In the genomic region with DNA sequence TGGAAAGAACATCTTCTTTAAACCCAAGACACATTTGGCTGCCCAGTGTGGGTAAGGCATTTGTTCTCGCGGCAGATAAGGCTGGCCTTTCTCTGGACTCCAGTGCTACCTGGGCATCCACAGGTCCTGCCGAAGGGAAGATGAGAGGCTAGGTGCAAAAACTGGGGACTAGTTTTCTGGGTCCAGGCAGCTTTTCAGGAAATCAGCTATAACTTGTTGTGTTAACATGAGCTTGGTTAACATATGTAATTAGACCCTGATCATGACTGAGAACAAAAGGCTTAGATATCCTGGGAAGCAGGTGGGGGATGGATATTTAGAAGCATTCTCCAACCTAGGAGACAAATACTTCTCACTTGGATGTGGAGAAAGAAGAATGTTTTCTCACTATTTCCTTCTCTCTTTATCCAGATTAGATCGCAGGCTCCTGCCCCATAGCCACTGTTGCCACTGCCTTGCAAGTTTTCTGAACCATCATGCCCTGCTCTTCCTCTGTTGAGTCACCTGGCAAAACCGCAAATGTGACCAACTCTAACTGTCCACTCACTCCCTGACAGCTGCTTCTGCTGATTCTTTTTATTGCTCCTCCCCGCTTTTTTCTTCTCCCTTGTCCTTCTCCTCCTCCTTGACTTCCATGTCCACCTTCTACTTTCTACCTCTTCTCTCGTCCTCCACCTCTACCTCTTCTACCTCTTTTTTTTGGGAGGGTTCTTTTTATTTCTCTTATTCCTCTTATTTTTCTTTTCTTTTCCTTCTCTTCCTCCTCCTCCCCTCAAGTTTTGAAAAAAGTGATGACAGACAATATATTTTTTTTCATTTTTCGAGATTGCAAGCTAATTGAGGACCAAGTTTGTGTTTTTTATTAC, we compare ENCODE assay signal across 1 cellular context.
TF ChIP-seq lines count a peak whose summit lies in the region.

No MANE protein-coding gene starts in this region.

TF ChIP-seq in K562, 482 proteins besides CTCF, POLR2A, EP300 and RAD21 (continued from another document and continues in another):
- TF ChIP-seq, protein P1, sequence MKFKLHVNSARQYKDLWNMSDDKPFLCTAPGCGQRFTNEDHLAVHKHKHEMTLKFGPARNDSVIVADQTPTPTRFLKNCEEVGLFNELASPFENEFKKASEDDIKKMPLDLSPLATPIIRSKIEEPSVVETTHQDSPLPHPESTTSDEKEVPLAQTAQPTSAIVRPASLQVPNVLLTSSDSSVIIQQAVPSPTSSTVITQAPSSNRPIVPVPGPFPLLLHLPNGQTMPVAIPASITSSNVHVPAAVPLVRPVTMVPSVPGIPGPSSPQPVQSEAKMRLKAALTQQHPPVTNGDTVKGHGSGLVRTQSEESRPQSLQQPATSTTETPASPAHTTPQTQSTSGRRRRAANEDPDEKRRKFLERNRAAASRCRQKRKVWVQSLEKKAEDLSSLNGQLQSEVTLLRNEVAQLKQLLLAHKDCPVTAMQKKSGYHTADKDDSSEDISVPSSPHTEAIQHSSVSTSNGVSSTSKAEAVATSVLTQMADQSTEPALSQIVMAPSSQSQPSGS (CRISPR knock-in tag; IDR thresholded peaks at IDR 0.05), result no peak
- TF ChIP-seq ZNF551 (CRISPR knock-in tag; IDR thresholded peaks at IDR 0.05), result no peak
- TF ChIP-seq, protein P2, sequence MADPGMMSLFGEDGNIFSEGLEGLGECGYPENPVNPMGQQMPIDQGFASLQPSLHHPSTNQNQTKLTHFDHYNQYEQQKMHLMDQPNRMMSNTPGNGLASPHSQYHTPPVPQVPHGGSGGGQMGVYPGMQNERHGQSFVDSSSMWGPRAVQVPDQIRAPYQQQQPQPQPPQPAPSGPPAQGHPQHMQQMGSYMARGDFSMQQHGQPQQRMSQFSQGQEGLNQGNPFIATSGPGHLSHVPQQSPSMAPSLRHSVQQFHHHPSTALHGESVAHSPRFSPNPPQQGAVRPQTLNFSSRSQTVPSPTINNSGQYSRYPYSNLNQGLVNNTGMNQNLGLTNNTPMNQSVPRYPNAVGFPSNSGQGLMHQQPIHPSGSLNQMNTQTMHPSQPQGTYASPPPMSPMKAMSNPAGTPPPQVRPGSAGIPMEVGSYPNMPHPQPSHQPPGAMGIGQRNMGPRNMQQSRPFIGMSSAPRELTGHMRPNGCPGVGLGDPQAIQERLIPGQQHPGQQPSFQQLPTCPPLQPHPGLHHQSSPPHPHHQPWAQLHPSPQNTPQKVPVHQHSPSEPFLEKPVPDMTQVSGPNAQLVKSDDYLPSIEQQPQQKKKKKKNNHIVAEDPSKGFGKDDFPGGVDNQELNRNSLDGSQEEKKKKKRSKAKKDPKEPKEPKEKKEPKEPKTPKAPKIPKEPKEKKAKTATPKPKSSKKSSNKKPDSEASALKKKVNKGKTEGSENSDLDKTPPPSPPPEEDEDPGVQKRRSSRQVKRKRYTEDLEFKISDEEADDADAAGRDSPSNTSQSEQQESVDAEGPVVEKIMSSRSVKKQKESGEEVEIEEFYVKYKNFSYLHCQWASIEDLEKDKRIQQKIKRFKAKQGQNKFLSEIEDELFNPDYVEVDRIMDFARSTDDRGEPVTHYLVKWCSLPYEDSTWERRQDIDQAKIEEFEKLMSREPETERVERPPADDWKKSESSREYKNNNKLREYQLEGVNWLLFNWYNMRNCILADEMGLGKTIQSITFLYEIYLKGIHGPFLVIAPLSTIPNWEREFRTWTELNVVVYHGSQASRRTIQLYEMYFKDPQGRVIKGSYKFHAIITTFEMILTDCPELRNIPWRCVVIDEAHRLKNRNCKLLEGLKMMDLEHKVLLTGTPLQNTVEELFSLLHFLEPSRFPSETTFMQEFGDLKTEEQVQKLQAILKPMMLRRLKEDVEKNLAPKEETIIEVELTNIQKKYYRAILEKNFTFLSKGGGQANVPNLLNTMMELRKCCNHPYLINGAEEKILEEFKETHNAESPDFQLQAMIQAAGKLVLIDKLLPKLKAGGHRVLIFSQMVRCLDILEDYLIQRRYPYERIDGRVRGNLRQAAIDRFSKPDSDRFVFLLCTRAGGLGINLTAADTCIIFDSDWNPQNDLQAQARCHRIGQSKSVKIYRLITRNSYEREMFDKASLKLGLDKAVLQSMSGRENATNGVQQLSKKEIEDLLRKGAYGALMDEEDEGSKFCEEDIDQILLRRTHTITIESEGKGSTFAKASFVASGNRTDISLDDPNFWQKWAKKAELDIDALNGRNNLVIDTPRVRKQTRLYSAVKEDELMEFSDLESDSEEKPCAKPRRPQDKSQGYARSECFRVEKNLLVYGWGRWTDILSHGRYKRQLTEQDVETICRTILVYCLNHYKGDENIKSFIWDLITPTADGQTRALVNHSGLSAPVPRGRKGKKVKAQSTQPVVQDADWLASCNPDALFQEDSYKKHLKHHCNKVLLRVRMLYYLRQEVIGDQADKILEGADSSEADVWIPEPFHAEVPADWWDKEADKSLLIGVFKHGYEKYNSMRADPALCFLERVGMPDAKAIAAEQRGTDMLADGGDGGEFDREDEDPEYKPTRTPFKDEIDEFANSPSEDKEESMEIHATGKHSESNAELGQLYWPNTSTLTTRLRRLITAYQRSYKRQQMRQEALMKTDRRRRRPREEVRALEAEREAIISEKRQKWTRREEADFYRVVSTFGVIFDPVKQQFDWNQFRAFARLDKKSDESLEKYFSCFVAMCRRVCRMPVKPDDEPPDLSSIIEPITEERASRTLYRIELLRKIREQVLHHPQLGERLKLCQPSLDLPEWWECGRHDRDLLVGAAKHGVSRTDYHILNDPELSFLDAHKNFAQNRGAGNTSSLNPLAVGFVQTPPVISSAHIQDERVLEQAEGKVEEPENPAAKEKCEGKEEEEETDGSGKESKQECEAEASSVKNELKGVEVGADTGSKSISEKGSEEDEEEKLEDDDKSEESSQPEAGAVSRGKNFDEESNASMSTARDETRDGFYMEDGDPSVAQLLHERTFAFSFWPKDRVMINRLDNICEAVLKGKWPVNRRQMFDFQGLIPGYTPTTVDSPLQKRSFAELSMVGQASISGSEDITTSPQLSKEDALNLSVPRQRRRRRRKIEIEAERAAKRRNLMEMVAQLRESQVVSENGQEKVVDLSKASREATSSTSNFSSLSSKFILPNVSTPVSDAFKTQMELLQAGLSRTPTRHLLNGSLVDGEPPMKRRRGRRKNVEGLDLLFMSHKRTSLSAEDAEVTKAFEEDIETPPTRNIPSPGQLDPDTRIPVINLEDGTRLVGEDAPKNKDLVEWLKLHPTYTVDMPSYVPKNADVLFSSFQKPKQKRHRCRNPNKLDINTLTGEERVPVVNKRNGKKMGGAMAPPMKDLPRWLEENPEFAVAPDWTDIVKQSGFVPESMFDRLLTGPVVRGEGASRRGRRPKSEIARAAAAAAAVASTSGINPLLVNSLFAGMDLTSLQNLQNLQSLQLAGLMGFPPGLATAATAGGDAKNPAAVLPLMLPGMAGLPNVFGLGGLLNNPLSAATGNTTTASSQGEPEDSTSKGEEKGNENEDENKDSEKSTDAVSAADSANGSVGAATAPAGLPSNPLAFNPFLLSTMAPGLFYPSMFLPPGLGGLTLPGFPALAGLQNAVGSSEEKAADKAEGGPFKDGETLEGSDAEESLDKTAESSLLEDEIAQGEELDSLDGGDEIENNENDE (IDR thresholded peaks at IDR 0.05; ENCODE audit: low read depth, low read length), result no peak
- no peak for TF ChIP-seq ZNF232 (CRISPR knock-in tag; IDR thresholded peaks at IDR 0.05)
- TF ChIP-seq, protein P3, sequence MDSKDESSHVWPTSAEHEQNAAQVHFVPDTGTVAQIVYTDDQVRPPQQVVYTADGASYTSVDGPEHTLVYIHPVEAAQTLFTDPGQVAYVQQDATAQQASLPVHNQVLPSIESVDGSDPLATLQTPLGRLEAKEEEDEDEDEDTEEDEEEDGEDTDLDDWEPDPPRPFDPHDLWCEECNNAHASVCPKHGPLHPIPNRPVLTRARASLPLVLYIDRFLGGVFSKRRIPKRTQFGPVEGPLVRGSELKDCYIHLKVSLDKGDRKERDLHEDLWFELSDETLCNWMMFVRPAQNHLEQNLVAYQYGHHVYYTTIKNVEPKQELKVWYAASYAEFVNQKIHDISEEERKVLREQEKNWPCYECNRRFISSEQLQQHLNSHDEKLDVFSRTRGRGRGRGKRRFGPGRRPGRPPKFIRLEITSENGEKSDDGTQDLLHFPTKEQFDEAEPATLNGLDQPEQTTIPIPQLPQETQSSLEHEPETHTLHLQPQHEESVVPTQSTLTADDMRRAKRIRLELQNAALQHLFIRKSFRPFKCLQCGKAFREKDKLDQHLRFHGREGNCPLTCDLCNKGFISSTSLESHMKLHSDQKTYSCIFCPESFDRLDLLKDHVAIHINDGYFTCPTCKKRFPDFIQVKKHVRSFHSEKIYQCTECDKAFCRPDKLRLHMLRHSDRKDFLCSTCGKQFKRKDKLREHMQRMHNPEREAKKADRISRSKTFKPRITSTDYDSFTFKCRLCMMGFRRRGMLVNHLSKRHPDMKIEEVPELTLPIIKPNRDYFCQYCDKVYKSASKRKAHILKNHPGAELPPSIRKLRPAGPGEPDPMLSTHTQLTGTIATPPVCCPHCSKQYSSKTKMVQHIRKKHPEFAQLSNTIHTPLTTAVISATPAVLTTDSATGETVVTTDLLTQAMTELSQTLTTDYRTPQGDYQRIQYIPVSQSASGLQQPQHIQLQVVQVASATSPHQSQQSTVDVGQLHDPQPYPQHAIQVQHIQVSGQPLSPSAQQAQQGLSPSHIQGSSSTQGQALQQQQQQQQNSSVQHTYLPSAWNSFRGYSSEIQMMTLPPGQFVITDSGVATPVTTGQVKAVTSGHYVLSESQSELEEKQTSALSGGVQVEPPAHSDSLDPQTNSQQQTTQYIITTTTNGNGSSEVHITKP (IDR thresholded peaks at IDR 0.05; ENCODE audit: partially characterized antibody), result no peak
- TF ChIP-seq TCF3 (CRISPR knock-in tag; IDR thresholded peaks at IDR 0.05), result peak; percentile 86
- TF ChIP-seq SOX6 (IDR thresholded peaks at IDR 0.05), result peak; percentile 87
- TF ChIP-seq, protein P4, sequence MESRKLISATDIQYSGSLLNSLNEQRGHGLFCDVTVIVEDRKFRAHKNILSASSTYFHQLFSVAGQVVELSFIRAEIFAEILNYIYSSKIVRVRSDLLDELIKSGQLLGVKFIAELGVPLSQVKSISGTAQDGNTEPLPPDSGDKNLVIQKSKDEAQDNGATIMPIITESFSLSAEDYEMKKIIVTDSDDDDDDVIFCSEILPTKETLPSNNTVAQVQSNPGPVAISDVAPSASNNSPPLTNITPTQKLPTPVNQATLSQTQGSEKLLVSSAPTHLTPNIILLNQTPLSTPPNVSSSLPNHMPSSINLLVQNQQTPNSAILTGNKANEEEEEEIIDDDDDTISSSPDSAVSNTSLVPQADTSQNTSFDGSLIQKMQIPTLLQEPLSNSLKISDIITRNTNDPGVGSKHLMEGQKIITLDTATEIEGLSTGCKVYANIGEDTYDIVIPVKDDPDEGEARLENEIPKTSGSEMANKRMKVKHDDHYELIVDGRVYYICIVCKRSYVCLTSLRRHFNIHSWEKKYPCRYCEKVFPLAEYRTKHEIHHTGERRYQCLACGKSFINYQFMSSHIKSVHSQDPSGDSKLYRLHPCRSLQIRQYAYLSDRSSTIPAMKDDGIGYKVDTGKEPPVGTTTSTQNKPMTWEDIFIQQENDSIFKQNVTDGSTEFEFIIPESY (CRISPR knock-in tag; IDR thresholded peaks at IDR 0.05), result no peak
- no peak for TF ChIP-seq NFATC3 (IDR thresholded peaks at IDR 0.05)
- no peak for TF ChIP-seq SAFB2 (IDR thresholded peaks at IDR 0.05; ENCODE audit: borderline replicate concordance, low read depth, low read length, severe bottlenecking)
- peak; percentile 73 for TF ChIP-seq PML (IDR thresholded peaks at IDR 0.05; ENCODE audit: low read length)
- TF ChIP-seq ZSCAN32 (CRISPR knock-in tag; IDR thresholded peaks at IDR 0.05), result no peak
- no peak for TF ChIP-seq MBD2 (IDR thresholded peaks at IDR 0.05; ENCODE audit: borderline replicate concordance, low read depth)
- TF ChIP-seq KAT8 (IDR thresholded peaks at IDR 0.05; ENCODE audit: low read depth), result no peak
- TF ChIP-seq BRD4 (IDR thresholded peaks at IDR 0.05), result no peak; the same call in 1 of the 2 replicates
- TF ChIP-seq RBFOX2 (IDR thresholded peaks at IDR 0.05; ENCODE audit: low read depth, low read length), result 0 out of 2 replicates have a peak, but pooled peaks have one; percentile 38
- TF ChIP-seq ZNF197 (CRISPR knock-in tag; IDR thresholded peaks at IDR 0.05; ENCODE audit: low read depth), result no peak
- no peak for TF ChIP-seq ZNF583 (CRISPR knock-in tag; IDR thresholded peaks at IDR 0.05)
- peak; percentile 82 for TF ChIP-seq CC2D1A (IDR thresholded peaks at IDR 0.05)
- TF ChIP-seq RBM39 (optimal IDR thresholded peaks at IDR 0.05; ENCODE audit: low read depth, low read length), result peak; percentile 67
- TF ChIP-seq ZBTB17 (CRISPR knock-in tag; IDR thresholded peaks at IDR 0.05), result no peak
- TF ChIP-seq TRIM24 (IDR thresholded peaks at IDR 0.05), result peak; percentile 94
- 0 out of 2 replicates have a peak, but pooled peaks have one; percentile 27 for TF ChIP-seq JUNB (CRISPR knock-in tag; conservative IDR thresholded peaks at IDR 0.05)
- TF ChIP-seq BDP1 (IDR thresholded peaks at IDR 0.05; ENCODE audit: insufficient read depth, insufficient read length), result no peak
- TF ChIP-seq ZNF780A (CRISPR knock-in tag; IDR thresholded peaks at IDR 0.05), result no peak
- TF ChIP-seq, protein P5, sequence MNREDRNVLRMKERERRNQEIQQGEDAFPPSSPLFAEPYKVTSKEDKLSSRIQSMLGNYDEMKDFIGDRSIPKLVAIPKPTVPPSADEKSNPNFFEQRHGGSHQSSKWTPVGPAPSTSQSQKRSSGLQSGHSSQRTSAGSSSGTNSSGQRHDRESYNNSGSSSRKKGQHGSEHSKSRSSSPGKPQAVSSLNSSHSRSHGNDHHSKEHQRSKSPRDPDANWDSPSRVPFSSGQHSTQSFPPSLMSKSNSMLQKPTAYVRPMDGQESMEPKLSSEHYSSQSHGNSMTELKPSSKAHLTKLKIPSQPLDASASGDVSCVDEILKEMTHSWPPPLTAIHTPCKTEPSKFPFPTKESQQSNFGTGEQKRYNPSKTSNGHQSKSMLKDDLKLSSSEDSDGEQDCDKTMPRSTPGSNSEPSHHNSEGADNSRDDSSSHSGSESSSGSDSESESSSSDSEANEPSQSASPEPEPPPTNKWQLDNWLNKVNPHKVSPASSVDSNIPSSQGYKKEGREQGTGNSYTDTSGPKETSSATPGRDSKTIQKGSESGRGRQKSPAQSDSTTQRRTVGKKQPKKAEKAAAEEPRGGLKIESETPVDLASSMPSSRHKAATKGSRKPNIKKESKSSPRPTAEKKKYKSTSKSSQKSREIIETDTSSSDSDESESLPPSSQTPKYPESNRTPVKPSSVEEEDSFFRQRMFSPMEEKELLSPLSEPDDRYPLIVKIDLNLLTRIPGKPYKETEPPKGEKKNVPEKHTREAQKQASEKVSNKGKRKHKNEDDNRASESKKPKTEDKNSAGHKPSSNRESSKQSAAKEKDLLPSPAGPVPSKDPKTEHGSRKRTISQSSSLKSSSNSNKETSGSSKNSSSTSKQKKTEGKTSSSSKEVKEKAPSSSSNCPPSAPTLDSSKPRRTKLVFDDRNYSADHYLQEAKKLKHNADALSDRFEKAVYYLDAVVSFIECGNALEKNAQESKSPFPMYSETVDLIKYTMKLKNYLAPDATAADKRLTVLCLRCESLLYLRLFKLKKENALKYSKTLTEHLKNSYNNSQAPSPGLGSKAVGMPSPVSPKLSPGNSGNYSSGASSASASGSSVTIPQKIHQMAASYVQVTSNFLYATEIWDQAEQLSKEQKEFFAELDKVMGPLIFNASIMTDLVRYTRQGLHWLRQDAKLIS (CRISPR knock-in tag; IDR thresholded peaks at IDR 0.05), result no peak
